Comparison of ENCODE assay signal across 8 cellular contexts in genomic region chr6:152637422-152638047, GRCh38. TPM values are rescaled to one million over a fixed set of nuclear protein-coding genes. Genes with fewer than 3 reads are reported as not detected.
DNase-seq lines count a peak whose midpoint lies in the region; ATAC-seq, FAIRE-seq and TF ChIP-seq lines count a peak whose summit lies in the region.

No MANE protein-coding gene starts in this region.

- no peak overlapping the region for H3K27ac Mint-ChIP-seq in naive B cell

- peaks cover 0 to 3% of the 10 kb centered on the region in 2 experiments for H4K20me1 ChIP-seq in H1 (replicated peaks in 1 of 2; ENCODE audit: control insufficient read depth in 1 of 2, insufficient read depth in 2 of 2, low read length in 2 of 2)

- H3K27me3 ChIP-seq in heart right ventricle (peaks cover 0 to 23% (median 0%) of the 10 kb centered on the region in 7 donors), H1 (replicated peaks in 1 of 4; ENCODE audit: control insufficient read depth in 3 of 4, extremely low read depth in 1 of 4, insufficient read depth in 3 of 4, low read length in 3 of 4) (peaks cover 5 to 38% (median 32%) of the 10 kb centered on the region in 4 experiments), vagina (no peaks in the 10 kb centered on the region)

- no peak overlapping the region for H3K14ac ChIP-seq in H1 (ENCODE audit: insufficient read length)

- no peak overlapping the region for H2BK12ac ChIP-seq in H1 (ENCODE audit: low read depth, low read length)

- peak overlapping the region; percentile 81; the same call in 1 of the 2 replicates for H2AFZ ChIP-seq in H1 (ENCODE audit: low read length)

- no peaks in the 10 kb centered on the region for H3K9me3 ChIP-seq in heart right ventricle
- no peaks in the 10 kb centered on the region for H3K9me3 ChIP-seq in H1 (ENCODE audit: insufficient read depth in 2 of 2, low read depth in 1 of 2, low read length in 1 of 2)
- no peaks in the 10 kb centered on the region for H3K9me3 ChIP-seq in vagina

- no peak overlapping the region for H4K91ac ChIP-seq in H1 (replicated peaks; ENCODE audit: insufficient read length, low read length)

- CTCF ChIA-PET in H1 (lab: Charles Lee; ENCODE audit: partially characterized antibody), result interaction anchor here (0.9 kb wide), 1 partner anchor 84 kb away, joined by 5 read pairs; no protein-coding TSS in a partner anchor

- no peak for TF ChIP-seq EP300 in H1 (IDR thresholded peaks at IDR 0.05; ENCODE audit: borderline replicate concordance in 1 of 2, low read depth in 2 of 2, low read length in 2 of 2)

- ATAC-seq in heart right ventricle (peak in 1 of 8 donors; percentile 3), Right ventricle myocardium inferior (no peak), naive B cell (ENCODE audit: low read depth in 2 of 2) (no peak), HG02642 (IDR thresholded peaks at IDR 0.05; ENCODE audit: poor library complexity, unreplicated experiment) (no peak)

- H3K56ac ChIP-seq in H1 (replicated peaks; ENCODE audit: insufficient read length, low read depth, low read length), result no peak overlapping the region

- H3K79me1 ChIP-seq in H1 (ENCODE audit: low read depth, low read length), result no peaks in the 10 kb centered on the region

- peak overlapping the region; percentile 53 to 82 (median 72) for H3K4me3 ChIP-seq in heart right ventricle
- H3K4me3 ChIP-seq in H1 (ENCODE audit: extremely low read depth in 1 of 4, insufficient read depth in 2 of 4, low read depth in 3 of 4, low read length in 4 of 4), result peak overlapping the region; percentile 59 to 81 (median 72)
- peak overlapping the region; percentile 52 to 64 for H3K4me3 ChIP-seq in vagina

- H3K4me1 ChIP-seq in heart right ventricle (peaks cover 0 to 26% (median 13%) of the 10 kb centered on the region in 9 donors), H1 (replicated peaks in 1 of 4; ENCODE audit: control insufficient read depth in 3 of 4, insufficient read depth in 4 of 4, low read length in 3 of 4) (peaks cover 0 to 2% (median 0%) of the 10 kb centered on the region in 4 experiments; a peak in 2 of 7 replicates), vagina (peaks cover 9% of the 10 kb centered on the region)

- no peak overlapping the region for H3K9ac ChIP-seq in H1 (replicated peaks in 1 of 4; ENCODE audit: extremely low read depth in 1 of 4, low read depth in 3 of 4, low read length in 3 of 4)

- H3K4me1 Mint-ChIP-seq in naive B cell, result peaks cover 0 to 15% (median 5%) of the 10 kb centered on the region in 3 donors

- 49 to 58% methylated on average over 8 of the region's 8 CpGs for WGBS in heart right ventricle, 2 donors
- 54% methylated on average over 7 of the region's 8 CpGs; no CpG with 5 or more reads in 1 of the 2 experiments for WGBS in H1 (ENCODE audit: extremely low coverage in 1 of 2, insufficient coverage in 1 of 2, insufficient read length in 1 of 2, insufficient replicate concordance in 2 of 2, low coverage in 1 of 2, low lambda C conversion rate in 2 of 2, missing lambda C conversion rate in 1 of 2), 2 experiments

- H2BK120ac ChIP-seq in H1 (replicated peaks; ENCODE audit: low read depth, low read length), result no peak overlapping the region

- no peaks in the 10 kb centered on the region for H3K36me3 ChIP-seq in heart right ventricle
- H3K36me3 ChIP-seq in H1 (ENCODE audit: control insufficient read depth in 2 of 4, insufficient read depth in 4 of 4, low read length in 3 of 4), result no peaks in the 10 kb centered on the region
- H3K36me3 ChIP-seq in vagina, result no peaks in the 10 kb centered on the region

- no peak for TF ChIP-seq RAD21 in H1 (IDR thresholded peaks at IDR 0.05 in 1 of 2, conservative IDR thresholded peaks at IDR 0.05 in 1 of 2; ENCODE audit: low read depth in 2 of 2, low read length in 2 of 2)

- H2BK5ac ChIP-seq in H1 (ENCODE audit: low read depth, low read length), result no peak overlapping the region

- no peak for TF ChIP-seq CTCF in heart right ventricle (IDR thresholded peaks at IDR 0.05)
- no peak for TF ChIP-seq CTCF in H1 (IDR thresholded peaks at IDR 0.05; ENCODE audit: control extremely low read depth in 1 of 3, insufficient read depth in 1 of 3, low read depth in 1 of 3, low read length in 3 of 3)
- no peak for TF ChIP-seq CTCF in vagina (IDR thresholded peaks at IDR 0.05)

- H3K4ac ChIP-seq in H1 (replicated peaks; ENCODE audit: insufficient read length, low read depth, low read length), result no peak overlapping the region

- H3K23ac ChIP-seq in H1 (ENCODE audit: insufficient read length), result no peak overlapping the region

- H3K27ac ChIP-seq in heart right ventricle (peak overlapping the region in 9 of 10 donors; percentile 69 to 86 (median 81)), H1 (ENCODE audit: low read depth, low read length) (no peak overlapping the region), vagina (peak overlapping the region; percentile 87)

- H3K27me3 Mint-ChIP-seq in naive B cell, result peaks cover 28 to 58% (median 47%) of the 10 kb centered on the region in 3 donors

- H3K18ac ChIP-seq in H1 (ENCODE audit: extremely low read depth, low read length), result no peak overlapping the region

- H3K79me2 ChIP-seq in H1 (ENCODE audit: control insufficient read depth in 1 of 2, insufficient read depth in 2 of 2, low read length in 2 of 2), result no peaks in the 10 kb centered on the region

- H4K5ac ChIP-seq in H1 (ENCODE audit: insufficient read length, low read depth, low read length), result no peak overlapping the region

- no peak overlapping the region for H2BK15ac ChIP-seq in H1 (ENCODE audit: low read length)

- H3K9me3 Mint-ChIP-seq in naive B cell, result peaks cover 0 to 4% (median 0%) of the 10 kb centered on the region in 7 donors

- H2AK5ac ChIP-seq in H1 (ENCODE audit: low read depth, low read length), result no peak overlapping the region

- no peak overlapping the region for H4K8ac ChIP-seq in H1 (ENCODE audit: extremely low read depth, insufficient read depth, low read length)

- no peak for FAIRE-seq in H1 (lab: Jason Lieb, UNC)

- peak overlapping the region; percentile 99 for H3K4me2 ChIP-seq in H1 (ENCODE audit: insufficient read depth in 1 of 2, low read depth in 2 of 2, low read length in 2 of 2)

- peaks cover 14% of the 10 kb centered on the region for H3K23me2 ChIP-seq in H1 (ENCODE audit: low read depth, low read length)

- H3K4me3 Mint-ChIP-seq in naive B cell, result peak overlapping the region in 5 of 8 donors; percentile 3 to 61 (median 39)

- no peaks in the 10 kb centered on the region for H3K36me3 Mint-ChIP-seq in naive B cell

- no peak for TF ChIP-seq POLR2A in H1 (IDR thresholded peaks at IDR 0.05; ENCODE audit: control extremely low read depth in 1 of 2, low read depth in 2 of 2, low read length in 2 of 2)
- no peak for TF ChIP-seq POLR2A in vagina (IDR thresholded peaks at IDR 0.05)

- no peak for DNase-seq in heart right ventricle
- DNase-seq in Right ventricle myocardium inferior (ENCODE audit: missing footprints), result no peak
- DNase-seq in H1 (ENCODE audit: low read depth in 1 of 2, low spot score in 2 of 2), result no peak
- no peak for DNase-seq in naive B cell
- DNase-seq in vagina (ENCODE audit: extremely low spot score in 2 of 2), result no peak
- no peak for DNase-seq in GOT3 (lab: John Stamatoyannopoulos, UW)
- DNase-seq in effector CD4-positive, alpha-beta T cell, result no peak

- POLR2A ChIA-PET in H1 (lab: Charles Lee; ENCODE audit: partially characterized antibody), result no interaction called here

- intact Hi-C loops in heart right ventricle (cut with DNase I), result loop anchor here in 5 of 10 donors (5.0 to 10.0 kb wide), 4 partner anchors 40 to 243 kb away; partner anchors contain the start of gene MYCT1 (in 1 of the 5)
- intact Hi-C loops in Right ventricle myocardium inferior (cut with DNase I), result loop anchor here (2.0 to 5.0 kb wide), 2 partner anchors 33 to 70 kb away; no protein-coding TSS in a partner anchor
- intact Hi-C loops in vagina (cut with DNase I), result no loop called here

- no peak overlapping the region for H2BK20ac ChIP-seq in H1 (ENCODE audit: low read length)

TF ChIP-seq in H1, 55 proteins besides CTCF, POLR2A, EP300 and RAD21:
- TF ChIP-seq ZNF274 (IDR thresholded peaks at IDR 0.05; ENCODE audit: borderline replicate concordance, extremely low read depth, low read length) (no peak), ATF3 (IDR thresholded peaks at IDR 0.05; ENCODE audit: insufficient read depth, low read depth, low read length) (no peak), SUZ12 (IDR thresholded peaks at IDR 0.05; ENCODE audit: low read length) (peak; percentile 23; the same call in 1 of the 2 replicates)

RNA-seq across cellular contexts. Expression of gene SYNE1, which starts 0.4 kb away (rescaled TPM):
- total RNA-seq in heart right ventricle, result 100 to 1,000 TPM in 9 of 10 donors, 10 to 100 TPM in 1; 85.8 to 176 (median 138) TPM
- 100 to 1,000 TPM in 1 of 2 donors, 10 to 100 TPM in 1; 18.9 to 113 TPM for polyA plus RNA-seq in heart right ventricle
- total RNA-seq in Right ventricle myocardium inferior, result 84.2 TPM
- total RNA-seq in H1 (2021; fragmentation: NEBNext Ultra II Directional; extraction: Animal tissue kit (Norgen Biotek cat#: 25700)), result 5.1 and 5.5 TPM in 2 replicates
- 2.6 and 2.8 TPM in 2 replicates for polyA plus RNA-seq in H1 (2011; rRNA removed)
- 2.7 TPM for polyA plus RNA-seq in H1 (2011; cell fraction: cytosol; rRNA removed)
- 9.5 TPM for polyA plus RNA-seq in H1 (2011; cell fraction: nucleus; rRNA removed)
- polyA plus RNA-seq in H1 (2012, experiment 1 of 2), result 2.9 to 3.6 TPM (median 3.3 TPM) in 4 replicates
- polyA plus RNA-seq in H1 (2012, experiment 2 of 2), result 0.41 TPM
- 1.8 TPM for polyA plus RNA-seq in H1 (2013, experiment 1 of 2)
- 1.3 TPM for polyA plus RNA-seq in H1 (2013, experiment 2 of 2)
- 11.4 and 20.6 TPM in 2 replicates for polyA minus RNA-seq in H1 (2011; rRNA and poly(A)+ RNA removed)
- 3.2 TPM for polyA minus RNA-seq in H1 (2011; cell fraction: cytosol; rRNA and poly(A)+ RNA removed)
- 27.3 TPM for polyA minus RNA-seq in H1 (2011; cell fraction: nucleus; rRNA and poly(A)+ RNA removed)
- 10 to 100 TPM; 24.1 to 50.3 (median 30.9) TPM for polyA plus RNA-seq in naive B cell (ENCODE audit: low read depth in 6 of 6)
- 81.5 TPM for total RNA-seq in vagina

Comparison
In these comparisons a context has a peak if more than half of its experiments do, and no peak if none do; other contexts are left out.
1. RNA of gene SYNE1, which starts 0.4 kb away (total RNA-seq): 85.8 to 176 TPM in heart right ventricle, 84.2 TPM in Right ventricle myocardium inferior (single experiment) and 81.5 TPM in vagina (single experiment); 5.1 to 5.5 TPM in H1; every median in the first group is over 10 times any median in the second.
2. Peak in every context shown above with its lines, with median percentiles within 50 percentile points of each other: H3K4me3 ChIP-seq.